In the genomic region with DNA sequence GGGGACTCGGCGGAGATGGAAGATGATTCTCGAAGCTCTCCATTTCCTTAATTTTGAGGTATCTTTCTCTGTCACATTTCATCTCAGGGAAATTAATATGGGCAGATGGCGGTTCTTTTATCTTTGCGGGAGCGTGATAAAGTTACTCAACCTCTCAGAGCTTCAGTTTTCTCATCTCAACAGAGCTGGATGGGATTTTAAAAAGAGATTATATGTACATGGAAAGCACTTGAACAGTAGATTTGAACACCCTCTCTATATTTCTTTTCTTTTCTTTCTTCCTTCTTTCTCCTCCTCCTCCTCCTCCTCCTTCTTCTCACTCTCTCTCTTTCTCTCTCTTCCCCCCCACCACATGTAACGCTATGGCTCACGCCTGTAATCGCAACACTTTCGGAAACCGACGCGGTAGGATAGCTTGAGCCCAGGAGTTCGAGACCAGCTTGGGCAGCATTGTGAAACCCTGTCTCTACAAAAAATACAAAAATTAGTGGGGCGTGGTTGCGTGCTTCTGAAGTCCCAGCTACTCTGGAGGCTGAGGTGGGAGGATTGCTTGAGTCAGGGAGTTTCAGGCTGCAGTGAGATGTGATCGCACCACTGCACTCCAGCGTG, we compare ENCODE assay signal across 8 cellular contexts. TPM values are rescaled to one million over a fixed set of nuclear protein-coding genes. Genes with fewer than 3 reads are reported as not detected.
DNase-seq lines count a peak whose midpoint lies in the region; ATAC-seq and TF ChIP-seq lines count a peak whose summit lies in the region.

No MANE protein-coding gene starts in this region.

- H3K9me3 ChIP-seq in SK-N-MC (ENCODE audit: low read depth, low read length) = no peaks in the 10 kb centered on the region

- peak; percentile 7 to 18 for DNase-seq in activated CD4-positive, alpha-beta T cell treated with anti-CD3 and anti-CD28 coated beads for 24 hours (ENCODE audit: low read depth in 2 of 2)
- DNase-seq in activated CD4-positive, alpha-beta T cell treated with anti-CD3 and anti-CD28 coated beads, Interleukin-2, amount 50 U/mL, for 4 hours = no peak
- DNase-seq in SK-N-MC (ENCODE audit: low read depth, low spot score) (no peak), epithelial cell of proximal tubule (ENCODE audit: low read depth) (no peak), renal cortical epithelial cell (ENCODE audit: low read depth) (peak; percentile 36), RKO (ENCODE audit: low spot score) (no peak), NCI-H187 (lab: John Stamatoyannopoulos, UW) (no peak)

- TF ChIP-seq CTCF in epithelial cell of proximal tubule (conservative IDR thresholded peaks at IDR 0.05; ENCODE audit: low read depth, low read length) = no peak

- H3K4me3 ChIP-seq in SK-N-MC = peak overlapping the region; percentile 87
- H3K4me3 ChIP-seq in epithelial cell of proximal tubule (ENCODE audit: low read depth, low read length) = peak overlapping the region; percentile 71

- no peaks in the 10 kb centered on the region for H3K36me3 ChIP-seq in SK-N-MC (ENCODE audit: insufficient read depth, low read length)

- H3K9ac ChIP-seq in SK-N-MC (ENCODE audit: insufficient read length) = peak overlapping the region; percentile 61

- no peak overlapping the region for H3K27ac ChIP-seq in SK-N-MC

- ATAC-seq in GM18870 (IDR thresholded peaks at IDR 0.05; ENCODE audit: unreplicated experiment) = no peak

RNA-seq across cellular contexts. Expression of gene GLDC, which starts 0.6 kb away (rescaled TPM):
- total RNA-seq in epithelial cell of proximal tubule (58.2 and 68.8 TPM in 2 replicates), renal cortical epithelial cell (129 and 177 TPM in 2 replicates)

Comparison
In these comparisons a context has a peak if more than half of its experiments do, and no peak if none do; other contexts are left out.
1. DNase-seq: peak in activated CD4-positive, alpha-beta T cell treated with anti-CD3 and anti-CD28 coated beads for 24 hours (2 of 2) and renal cortical epithelial cell (single experiment); none in activated CD4-positive, alpha-beta T cell treated with anti-CD3 and anti-CD28 coated beads, Interleukin-2, amount 50 U/mL, for 4 hours (0 of 2), SK-N-MC (single experiment), epithelial cell of proximal tubule (single experiment), RKO (single experiment) and NCI-H187 (0 of 2).